ENCODE assay signal across 8 cellular contexts in genomic region chr7:22496912-22497311, GRCh38. TPM values are rescaled to one million over a fixed set of nuclear protein-coding genes. Genes with fewer than 3 reads are reported as not detected.
DNase-seq lines count a peak whose midpoint lies in the region; ATAC-seq and TF ChIP-seq lines count a peak whose summit lies in the region.
"Not testable (repeated sequence)": the region's sequence is repeated elsewhere in the genome, so short reads cannot be mapped to it uniquely, and the experiment has no call there.

No MANE protein-coding gene starts in this region.

- H2AK9ac ChIP-seq in IMR-90 (replicated peaks; ENCODE audit: low read depth, low read length, poor library complexity): not testable (repeated sequence)

- not testable (repeated sequence) for H3K4ac ChIP-seq in IMR-90 (ENCODE audit: low read depth, low read length)

- no CpG with 5 or more reads among the region's 2 CpGs for WGBS in IMR-90 (ENCODE audit: extremely low coverage in 2 of 2, insufficient read length in 1 of 2), 2 experiments

- not testable (repeated sequence) for H2AK5ac ChIP-seq in IMR-90 (ENCODE audit: low read depth, low read length)

- peaks cover 37% of the 10 kb centered on the region for H3K79me2 ChIP-seq in ACC112 (ENCODE audit: control insufficient read depth, insufficient read depth, low read length, unreplicated experiment)
- H3K79me2 ChIP-seq in osteoblast (ENCODE audit: insufficient read depth, low read length): peaks cover 36% of the 10 kb centered on the region

- 0 out of 2 replicates have a peak overlapping the region, but pooled peaks have one; percentile 10 for H2BK120ac ChIP-seq in IMR-90 (ENCODE audit: low read depth, low read length)

- H3K4me2 ChIP-seq in IMR-90 (ENCODE audit: low read depth, low read length) (peak overlapping the region; percentile 58; the same call in 1 of the 2 replicates), osteoblast (ENCODE audit: insufficient read depth, low read length) (peak overlapping the region; percentile 80)

- H2AFZ ChIP-seq in ACC112 (ENCODE audit: low read length, unreplicated experiment); IMR-90 (replicated peaks; ENCODE audit: low read length, poor library complexity); osteoblast (ENCODE audit: low read length): not testable (repeated sequence)

- H3K27me3 ChIP-seq in ACC112 (ENCODE audit: insufficient read depth, low read length); IMR-90 (ENCODE audit: control insufficient read depth, insufficient read depth, low read length); adipocyte (replicated peaks; ENCODE audit: control insufficient read depth, insufficient read depth, low read length); osteoblast (ENCODE audit: insufficient read depth, low read length): not testable (repeated sequence)

- not testable (repeated sequence) for H3K14ac ChIP-seq in IMR-90 (replicated peaks; ENCODE audit: low read depth, low read length)

- TF ChIP-seq RAD21 in IMR-90 (IDR thresholded peaks at IDR 0.05; ENCODE audit: low read length): not testable (repeated sequence)

- H3K9ac ChIP-seq in IMR-90 (ENCODE audit: low read depth, low read length); adipocyte (ENCODE audit: low read length): not testable (repeated sequence)

- peak; percentile 25 for ATAC-seq in IMR-90 (ENCODE audit: low read depth)

- H3K79me1 ChIP-seq in IMR-90 (ENCODE audit: low read depth in 1 of 2, low read length in 2 of 2): not testable (repeated sequence)

- CTCF ChIA-PET in IMR-90 (lab: Yijun Ruan, JAX): not testable (repeated sequence)

- DNase-seq in GM03348 (ENCODE audit: low spot score) (peak; percentile 30), IMR-90 (peak; percentile 46), RKO (ENCODE audit: low spot score) (peak; percentile 36), adipocyte (ENCODE audit: low read depth) (peak; percentile 70), epithelial cell of esophagus (ENCODE audit: low read depth) (peak; percentile 84), fibroblast of pulmonary artery (ENCODE audit: low read depth) (peak; percentile 21)
- DNase-seq in osteoblast (ENCODE audit: insufficient read length, low spot score, missing footprints): not testable (repeated sequence)

- H3K36me3 ChIP-seq in ACC112 (ENCODE audit: insufficient read depth, low read length); IMR-90 (ENCODE audit: control insufficient read depth, insufficient read depth, low read length); adipocyte (ENCODE audit: control insufficient read depth, insufficient read depth, low read length, severe bottlenecking): not testable (repeated sequence)
- peaks cover 16% of the 10 kb centered on the region for H3K36me3 ChIP-seq in osteoblast (ENCODE audit: insufficient read depth, low read length)

- H4K5ac ChIP-seq in IMR-90 (ENCODE audit: low read depth, low read length): not testable (repeated sequence)

- not testable (repeated sequence) for H3K9me1 ChIP-seq in IMR-90 (ENCODE audit: insufficient read depth, low read length)

- H2BK15ac ChIP-seq in IMR-90 (ENCODE audit: low read depth, low read length): not testable (repeated sequence)

- not testable (repeated sequence) for H4K20me1 ChIP-seq in IMR-90 (ENCODE audit: insufficient read depth, low read length); osteoblast (ENCODE audit: insufficient read depth, low read length)

- peak overlapping the region; percentile 13; the same call in 1 of the 2 replicates for H3K18ac ChIP-seq in IMR-90 (ENCODE audit: low read depth, low read length)

- dilution Hi-C loops in IMR-90 (cut with HindIII; ENCODE audit: low sequenced_read_pairs, unreplicated experiment): loop anchor here (25.0 kb wide), 1 partner anchor 385 kb away; no protein-coding TSS in a partner anchor

- H3K23ac ChIP-seq in IMR-90 (ENCODE audit: low read depth, low read length): not testable (repeated sequence)

- peak overlapping the region; percentile 87 for H3K27ac ChIP-seq in ACC112 (ENCODE audit: low read depth, low read length)
- H3K27ac ChIP-seq in IMR-90 (ENCODE audit: insufficient read depth, low read length): not testable (repeated sequence)
- H3K27ac ChIP-seq in osteoblast (ENCODE audit: low read depth, low read length): peak overlapping the region; percentile 79

- intact Hi-C loops in IMR-90 (cut with micrococcal nuclease): not testable (repeated sequence)

- not testable (repeated sequence) for H4K91ac ChIP-seq in IMR-90 (ENCODE audit: insufficient read depth, low read depth, low read length)

- BruUV-seq in IMR-90 (replicated peaks; lab: Mats Ljungman, UMichigan): not testable (repeated sequence)

- in situ Hi-C loops in IMR-90 (cut with MboI; ENCODE audit: low sequenced_read_pairs): not testable (repeated sequence)

- peak overlapping the region; percentile 61; the same call in 1 of the 2 replicates for H2BK20ac ChIP-seq in IMR-90 (ENCODE audit: low read depth, low read length)

- not testable (repeated sequence) for TF ChIP-seq CTCF in IMR-90 (conservative IDR thresholded peaks at IDR 0.05; ENCODE audit: low read depth, low read length); epithelial cell of esophagus (IDR thresholded peaks at IDR 0.05; ENCODE audit: insufficient read depth, low read depth, low read length, missing control alignments); fibroblast of pulmonary artery (IDR thresholded peaks at IDR 0.05; ENCODE audit: low read length, missing control alignments); osteoblast (IDR thresholded peaks at IDR 0.05; ENCODE audit: extremely low read depth, low read depth, low read length)

- TF ChIP-seq POLR2A in IMR-90 (IDR thresholded peaks at IDR 0.05; ENCODE audit: low read depth, low read length): not testable (repeated sequence)

- peak overlapping the region; percentile 65 for H3K4me3 ChIP-seq in ACC112 (ENCODE audit: low read depth, low read length)
- H3K4me3 ChIP-seq in IMR-90 (ENCODE audit: insufficient read depth, low read depth, low read length); adipocyte (ENCODE audit: low read length); epithelial cell of esophagus (ENCODE audit: low read length); fibroblast of pulmonary artery (replicated peaks; ENCODE audit: low read depth, low read length): not testable (repeated sequence)
- H3K4me3 ChIP-seq in osteoblast (ENCODE audit: insufficient read depth, low read length): peak overlapping the region; percentile 16

- peaks cover 34% of the 10 kb centered on the region for H3K4me1 ChIP-seq in ACC112 (ENCODE audit: control insufficient read depth, insufficient read depth, low read length, unreplicated experiment)
- H3K4me1 ChIP-seq in IMR-90 (ENCODE audit: control insufficient read depth, insufficient read depth, low read length); adipocyte (ENCODE audit: control insufficient read depth, insufficient read depth, low read length): not testable (repeated sequence)
- peaks cover 42% of the 10 kb centered on the region for H3K4me1 ChIP-seq in osteoblast (ENCODE audit: insufficient read depth, low read length)

- not testable (repeated sequence) for H3K56ac ChIP-seq in IMR-90 (ENCODE audit: extremely low read depth, insufficient read depth, low read length)

- H4K8ac ChIP-seq in IMR-90 (ENCODE audit: low read depth in 2 of 2, low read length in 2 of 2): 0 out of 4 replicates have a peak overlapping the region, but pooled peaks of 1 of the 2 experiments have one; percentile 40

- not testable (repeated sequence) for H3K9me3 ChIP-seq in IMR-90 (ENCODE audit: control insufficient read depth, insufficient read depth, low read length); adipocyte (ENCODE audit: control insufficient read depth, low read length); osteoblast (ENCODE audit: low read depth, low read length)

- peak overlapping the region; percentile 81 for H2BK5ac ChIP-seq in IMR-90 (ENCODE audit: low read depth, low read length, poor library complexity, severe bottlenecking)

- POLR2A ChIA-PET in IMR-90 (lab: Charles Lee; ENCODE audit: unreplicated experiment): not testable (repeated sequence)

TF ChIP-seq in IMR-90, 13 proteins besides CTCF, POLR2A, EP300 and RAD21:
- peak; percentile 51; the same call in 1 of the 2 replicates for TF ChIP-seq CEBPB (IDR thresholded peaks at IDR 0.05; ENCODE audit: low read depth, low read length)

RNA-seq across cellular contexts. Expression of gene STEAP1B, which starts 3.1 kb away (rescaled TPM):
- total RNA-seq in IMR-90 (2012; rRNA removed): 13.8 and 21.1 TPM in 2 replicates
- polyA plus RNA-seq in IMR-90 (2012; rRNA removed): 7.9 and 8.3 TPM in 2 replicates
- 1.9 and 4.7 TPM in 2 replicates for polyA plus RNA-seq in IMR-90 (2012; cell fraction: cytosol; rRNA removed)
- polyA plus RNA-seq in IMR-90 (2012; cell fraction: nucleus; rRNA removed; ENCODE audit: low replicate concordance): 1.0 and 3.9 TPM in 2 replicates
- 31.8 and 40.4 TPM in 2 replicates for total RNA-seq in osteoblast
